8 cellular contexts compared by ENCODE assay signal in genomic region chr19:38850231-38850975, GRCh38. TPM values are rescaled to one million over a fixed set of nuclear protein-coding genes. Genes with fewer than 3 reads are reported as not detected.
DNase-seq lines count a peak whose midpoint lies in the region; ATAC-seq and TF ChIP-seq lines count a peak whose summit lies in the region.

No MANE protein-coding gene starts in this region.

- H3K4me1 Mint-ChIP-seq in activated naive CD8-positive, alpha-beta T cell (ENCODE audit: low read depth), result peaks cover 53% of the 10 kb centered on the region

- H3K27ac Mint-ChIP-seq in activated naive CD8-positive, alpha-beta T cell, result peak overlapping the region; percentile 99

- H3K27me3 Mint-ChIP-seq in activated naive CD8-positive, alpha-beta T cell, result no peaks in the 10 kb centered on the region

- TF ChIP-seq CTCF in GM10266 (IDR thresholded peaks at IDR 0.05; ENCODE audit: control insufficient read depth, insufficient read depth, low read depth, missing control alignments), result no peak

- ATAC-seq in HG02623 (IDR thresholded peaks at IDR 0.05; ENCODE audit: unreplicated experiment) (peak; percentile 68), SK-N-SH treated with all-trans-retinoic acid at 6 μM for 48 hours (peak; percentile 89)

- peaks cover 10% of the 10 kb centered on the region for H3K36me3 Mint-ChIP-seq in activated naive CD8-positive, alpha-beta T cell

- DNase-seq in GM10266 (ENCODE audit: extremely low spot score), result peak; percentile 97
- peak; percentile 99 for DNase-seq in NCI-H1092 treated with DMSO at 0.1 percent for 48 hours (lab: John Stamatoyannopoulos, UW)
- DNase-seq in glomerular visceral epithelial cell (ENCODE audit: extremely low spot score), result peak; percentile 100
- DNase-seq in occipital lobe (lab: John Stamatoyannopoulos, UW), result peak; percentile 100

- peak overlapping the region; percentile 99 for H3K4me3 Mint-ChIP-seq in activated naive CD8-positive, alpha-beta T cell

- H3K27ac ChIP-seq in temporal lobe (ENCODE audit: low read depth, low read length), result peak overlapping the region; percentile 98

- H3K9me3 Mint-ChIP-seq in activated naive CD8-positive, alpha-beta T cell (ENCODE audit: low read depth), result no peaks in the 10 kb centered on the region

TF ChIP-seq in SK-N-SH treated with all-trans-retinoic acid at 6 μM for 48 hours, 23 proteins besides CTCF, POLR2A, EP300 and RAD21:
- TF ChIP-seq ZFP3 (CRISPR knock-in tag; IDR thresholded peaks at IDR 0.05), result no peak
- TF ChIP-seq BACH2 (CRISPR knock-in tag; IDR thresholded peaks at IDR 0.05; ENCODE audit: borderline replicate concordance), result no peak
- no peak for TF ChIP-seq CREB5 (CRISPR knock-in tag; IDR thresholded peaks at IDR 0.05; ENCODE audit: low read depth)
- TF ChIP-seq ZNF8 (CRISPR knock-in tag; IDR thresholded peaks at IDR 0.05), result no peak
- TF ChIP-seq PPARA (CRISPR knock-in tag; IDR thresholded peaks at IDR 0.05; ENCODE audit: borderline replicate concordance), result no peak
- no peak for TF ChIP-seq TSHZ2 (CRISPR knock-in tag; IDR thresholded peaks at IDR 0.05)
- no peak for TF ChIP-seq ARNTL (CRISPR knock-in tag; IDR thresholded peaks at IDR 0.05; ENCODE audit: borderline replicate concordance, low read depth)
- TF ChIP-seq SNAI2 (CRISPR knock-in tag; IDR thresholded peaks at IDR 0.05), result no peak
- TF ChIP-seq TOX (CRISPR knock-in tag; IDR thresholded peaks at IDR 0.05; ENCODE audit: borderline replicate concordance), result no peak
- TF ChIP-seq OSR1 (CRISPR knock-in tag; IDR thresholded peaks at IDR 0.05), result no peak
- TF ChIP-seq PATZ1 (CRISPR knock-in tag; IDR thresholded peaks at IDR 0.05; ENCODE audit: borderline replicate concordance), result no peak
- TF ChIP-seq ZNF70 (CRISPR knock-in tag; IDR thresholded peaks at IDR 0.05), result no peak
- no peak for TF ChIP-seq CSDC2 (CRISPR knock-in tag; IDR thresholded peaks at IDR 0.05)
- TF ChIP-seq ZNF565 (CRISPR knock-in tag; conservative IDR thresholded peaks at IDR 0.05; ENCODE audit: low read depth), result no peak
- no peak for TF ChIP-seq CSRNP3 (CRISPR knock-in tag; IDR thresholded peaks at IDR 0.05)

RNA-seq across cellular contexts. Expression of gene HNRNPL, which starts 0.6 kb away (rescaled TPM):
- total RNA-seq in occipital lobe (350 TPM), temporal lobe (183 TPM)

RNA-seq across cellular contexts. Expression of gene ECH1, which starts 18.8 kb away (rescaled TPM):
- total RNA-seq in occipital lobe, result 12.9 TPM
- total RNA-seq in temporal lobe, result 13.3 TPM

RNA-seq across cellular contexts. Expression of gene RINL, which starts 27.7 kb away (rescaled TPM):
- total RNA-seq in occipital lobe (2.5 TPM), temporal lobe (1.7 TPM)

RNA-seq across cellular contexts. Expression of gene LGALS4, which starts 37.7 kb away (rescaled TPM):
- 1.4 TPM for total RNA-seq in occipital lobe
- not detected for total RNA-seq in temporal lobe

RNA-seq across cellular contexts. Expression of gene SIRT2, which starts 49.0 kb away (rescaled TPM):
- 57.2 TPM for total RNA-seq in occipital lobe
- 75.0 TPM for total RNA-seq in temporal lobe

Comparison
In these comparisons a context has a peak if more than half of its experiments do, and no peak if none do; other contexts are left out.
1. Peak in every context shown above with its lines: DNase-seq, ATAC-seq and H3K27ac ChIP-seq.